ENCODE assay signal across 9 cellular contexts in the genomic region with DNA sequence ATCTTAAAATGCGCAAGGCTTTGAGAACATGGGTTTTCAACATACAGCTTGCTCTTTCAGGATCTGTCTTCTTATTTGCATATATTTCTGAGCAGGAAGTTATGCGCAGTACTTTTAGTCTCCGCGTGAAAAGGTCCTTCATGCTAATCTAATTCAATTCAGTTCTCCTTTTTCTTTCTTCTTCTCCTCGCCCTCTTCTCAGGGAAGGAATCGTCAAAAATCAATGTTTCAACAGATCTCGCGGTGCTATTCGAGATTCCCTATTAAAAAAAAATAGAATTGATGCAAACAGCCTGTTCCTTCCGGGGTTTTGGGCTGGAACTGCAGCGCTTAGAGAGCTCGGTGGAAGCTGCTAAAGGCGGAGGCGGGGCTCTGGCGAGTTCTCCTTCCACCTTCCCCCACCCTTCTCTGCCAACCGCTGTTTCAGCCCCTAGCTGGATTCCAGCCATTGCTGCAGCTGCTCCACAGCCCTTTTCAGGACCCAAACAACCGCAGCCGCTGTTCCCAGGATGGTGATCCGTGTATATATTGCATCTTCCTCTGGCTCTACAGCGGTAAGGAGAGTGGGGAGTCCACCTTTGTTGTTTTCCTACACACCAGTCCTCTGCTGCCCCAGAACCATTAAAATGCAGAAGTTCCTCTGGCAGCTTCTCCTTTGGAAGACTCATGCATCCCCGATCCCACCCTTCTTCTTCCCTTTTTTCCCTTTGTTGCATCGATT. TPM values are rescaled to one million over a fixed set of nuclear protein-coding genes. Genes with fewer than 3 reads are reported as not detected.
DNase-seq lines count a peak whose midpoint lies in the region; ATAC-seq and TF ChIP-seq lines count a peak whose summit lies in the region.
"Had no signal": no experiment of that assay in that cellular context is flagged by ENCODE, and none has a peak within 500 bp of the region (broad histone marks: within the 10 kb centered on the region; RNA-seq: fewer than 3 reads in every experiment).

A gene with protein sequence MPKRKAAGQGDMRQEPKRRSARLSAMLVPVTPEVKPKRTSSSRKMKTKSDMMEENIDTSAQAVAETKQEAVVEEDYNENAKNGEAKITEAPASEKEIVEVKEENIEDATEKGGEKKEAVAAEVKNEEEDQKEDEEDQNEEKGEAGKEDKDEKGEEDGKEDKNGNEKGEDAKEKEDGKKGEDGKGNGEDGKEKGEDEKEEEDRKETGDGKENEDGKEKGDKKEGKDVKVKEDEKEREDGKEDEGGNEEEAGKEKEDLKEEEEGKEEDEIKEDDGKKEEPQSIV (minus strand): TSS at position 222 of the 721 bp plus-strand sequence. CDS start 80,364 bp downstream, outside the sequence.
A gene (plus strand): TSS at position 411 of the 721 bp plus-strand sequence. CDS start 99 bp downstream, at position 510.

- peak within 1 kb of the TSS; percentile 84 for H3K27ac ChIP-seq in OCI-LY1 (ENCODE audit: low read depth, low read length, poor library complexity, severe bottlenecking)
- H3K27ac ChIP-seq: VCaP had no signal

- H3F3A ChIP-seq in OCI-LY1 (ENCODE audit: insufficient read depth, low read length): no peaks in the 10 kb centered on the region

- peaks cover 21% of the 10 kb centered on the region for H3K4me1 ChIP-seq in OCI-LY1 (ENCODE audit: insufficient read depth, low read length, severe bottlenecking)

- peak; percentile 66 for TF ChIP-seq POLR2A in erythroblast (IDR thresholded peaks at IDR 0.05; ENCODE audit: low read length)

- H2AFZ ChIP-seq in OCI-LY1 (ENCODE audit: low read length): peak within 1 kb of the TSS; percentile 28

- peaks cover 22% of the 10 kb centered on the region; the same call in 1 of the 2 replicates for H3K36me3 ChIP-seq in OCI-LY1 (ENCODE audit: insufficient read depth, low read length)

- no peak for TF ChIP-seq CTCF in OCI-LY1 (IDR thresholded peaks at IDR 0.05; ENCODE audit: low read length)

- peak within 1 kb of the TSS; percentile 93 for H3K9ac ChIP-seq in OCI-LY1 (ENCODE audit: low read length)

- no peaks in the 10 kb centered on the region for H3K9me2 ChIP-seq in OCI-LY1 (ENCODE audit: low read depth, low read length)

- DNase-seq in AG08396 (ENCODE audit: low spot score) (peak; percentile 77), activated T-cell treated with anti-CD3 and anti-CD28 coated beads for 48 hours (ENCODE audit: low read depth) (peak; percentile 49), erythroblast (lab: John Stamatoyannopoulos, UW) (peak; percentile 85 to 88), mucosa of gallbladder (ENCODE audit: low spot score) (peak; percentile 81)
- peak; percentile 32 to 47 for DNase-seq in stimulated activated CD8-positive, alpha-beta memory T cell treated with anti-CD3 and anti-CD28 coated beads, Interleukin-4, amount 100 ng/mL, for 4 hours (ENCODE audit: low read depth in 2 of 2, low spot score in 1 of 2)

- no peaks in the 10 kb centered on the region for H3K27me3 ChIP-seq in OCI-LY1 (ENCODE audit: insufficient read depth, low read length)

- peaks cover 44% of the 10 kb centered on the region for H3K79me2 ChIP-seq in OCI-LY1 (ENCODE audit: insufficient read depth, low read length)

- ATAC-seq in GM18873 (IDR thresholded peaks at IDR 0.05; ENCODE audit: low FRiP score, unreplicated experiment) (peak; percentile 90), HG03139 (IDR thresholded peaks at IDR 0.05; ENCODE audit: unreplicated experiment) (peak; percentile 95)

- H3K4me3 ChIP-seq in OCI-LY1 (ENCODE audit: low read depth, low read length, poor library complexity, severe bottlenecking): peak within 1 kb of the TSS; percentile 92

- no peaks in the 10 kb centered on the region for H4K20me1 ChIP-seq in OCI-LY1 (ENCODE audit: insufficient read depth, low read length)

- H3K9me3 ChIP-seq in OCI-LY1 (ENCODE audit: low read length): no peaks in the 10 kb centered on the region

- H3K4me2 ChIP-seq in OCI-LY1 (ENCODE audit: low read length): peak within 1 kb of the TSS; percentile 85

RNA-seq across cellular contexts. Expression of the first gene that starts in this region (rescaled TPM):
- 4.6 TPM for total RNA-seq in mucosa of gallbladder

RNA-seq across cellular contexts. Expression of the second gene that starts in this region (rescaled TPM):
- 140 TPM for total RNA-seq in mucosa of gallbladder

Comparison
In these comparisons a context has a peak if more than half of its experiments do, and no peak if none do; other contexts are left out.
1. Peak in every context shown above with its lines: DNase-seq, ATAC-seq, H3K4me3 ChIP-seq and H3K27ac ChIP-seq.